Comparison of ENCODE assay signal across 3 cellular contexts in the genomic region with DNA sequence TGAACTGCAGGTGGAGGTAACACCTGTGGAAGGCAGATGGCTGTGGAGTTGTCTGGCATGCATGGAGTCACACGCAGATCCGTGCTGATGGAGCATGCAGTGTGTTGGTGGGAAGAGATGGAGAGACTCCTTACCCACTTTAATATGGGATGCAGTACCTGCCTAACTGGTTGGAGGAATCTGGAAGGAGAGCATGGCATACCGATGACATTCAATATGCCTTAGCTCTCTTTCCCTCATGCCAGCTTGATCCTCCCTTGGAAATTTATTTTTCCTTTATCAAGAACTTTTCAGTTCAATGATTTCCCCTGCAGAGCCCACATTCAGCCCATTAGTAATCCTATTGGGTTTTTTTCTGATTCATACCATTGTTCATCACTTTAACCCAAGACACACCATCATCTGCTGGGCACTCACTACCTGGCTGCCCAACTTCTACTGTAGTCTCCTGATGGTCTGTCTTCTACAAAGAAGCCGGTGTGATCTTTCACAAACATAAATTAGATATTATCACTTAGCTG.
TF ChIP-seq lines count a peak whose summit lies in the region.

No MANE protein-coding gene starts in this region.

TF ChIP-seq in A549, 52 proteins besides CTCF, POLR2A, EP300 and RAD21 (continued from another document):
- TF ChIP-seq FOSL2 (IDR thresholded peaks at IDR 0.05) (no peak), FOSL2 (CRISPR knock-in tag; IDR thresholded peaks at IDR 0.05) (no peak), ZSCAN20 (CRISPR knock-in tag; IDR thresholded peaks at IDR 0.05) (no peak)
- TF ChIP-seq, protein P1, sequence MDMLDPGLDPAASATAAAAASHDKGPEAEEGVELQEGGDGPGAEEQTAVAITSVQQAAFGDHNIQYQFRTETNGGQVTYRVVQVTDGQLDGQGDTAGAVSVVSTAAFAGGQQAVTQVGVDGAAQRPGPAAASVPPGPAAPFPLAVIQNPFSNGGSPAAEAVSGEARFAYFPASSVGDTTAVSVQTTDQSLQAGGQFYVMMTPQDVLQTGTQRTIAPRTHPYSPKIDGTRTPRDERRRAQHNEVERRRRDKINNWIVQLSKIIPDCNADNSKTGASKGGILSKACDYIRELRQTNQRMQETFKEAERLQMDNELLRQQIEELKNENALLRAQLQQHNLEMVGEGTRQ (IDR thresholded peaks at IDR 0.05) = no peak

TF ChIP-seq in IMR-90, 13 proteins besides CTCF, POLR2A, EP300 and RAD21 (continued from another document):
- TF ChIP-seq MXI1 (IDR thresholded peaks at IDR 0.05; ENCODE audit: borderline replicate concordance, low read depth, low read length) (no peak), CEBPB (IDR thresholded peaks at IDR 0.05; ENCODE audit: low read depth, low read length) (no peak)

TF ChIP-seq in WTC11, 78 proteins besides CTCF, POLR2A, EP300 and RAD21:
- TF ChIP-seq, protein P2, sequence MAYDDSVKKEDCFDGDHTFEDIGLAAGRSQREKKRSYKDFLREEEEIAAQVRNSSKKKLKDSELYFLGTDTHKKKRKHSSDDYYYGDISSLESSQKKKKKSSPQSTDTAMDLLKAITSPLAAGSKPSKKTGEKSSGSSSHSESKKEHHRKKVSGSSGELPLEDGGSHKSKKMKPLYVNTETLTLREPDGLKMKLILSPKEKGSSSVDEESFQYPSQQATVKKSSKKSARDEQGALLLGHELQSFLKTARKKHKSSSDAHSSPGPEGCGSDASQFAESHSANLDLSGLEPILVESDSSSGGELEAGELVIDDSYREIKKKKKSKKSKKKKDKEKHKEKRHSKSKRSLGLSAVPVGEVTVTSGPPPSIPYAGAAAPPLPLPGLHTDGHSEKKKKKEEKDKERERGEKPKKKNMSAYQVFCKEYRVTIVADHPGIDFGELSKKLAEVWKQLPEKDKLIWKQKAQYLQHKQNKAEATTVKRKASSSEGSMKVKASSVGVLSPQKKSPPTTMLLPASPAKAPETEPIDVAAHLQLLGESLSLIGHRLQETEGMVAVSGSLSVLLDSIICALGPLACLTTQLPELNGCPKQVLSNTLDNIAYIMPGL (CRISPR knock-in tag; IDR thresholded peaks at IDR 0.05) = no peak
- TF ChIP-seq ZNF396 (CRISPR knock-in tag; IDR thresholded peaks at IDR 0.05; ENCODE audit: borderline replicate concordance) = no peak
- TF ChIP-seq TEAD1 (CRISPR knock-in tag; IDR thresholded peaks at IDR 0.05) = no peak
- no peak for TF ChIP-seq ZNF416 (CRISPR knock-in tag; IDR thresholded peaks at IDR 0.05)
- TF ChIP-seq, protein P3, sequence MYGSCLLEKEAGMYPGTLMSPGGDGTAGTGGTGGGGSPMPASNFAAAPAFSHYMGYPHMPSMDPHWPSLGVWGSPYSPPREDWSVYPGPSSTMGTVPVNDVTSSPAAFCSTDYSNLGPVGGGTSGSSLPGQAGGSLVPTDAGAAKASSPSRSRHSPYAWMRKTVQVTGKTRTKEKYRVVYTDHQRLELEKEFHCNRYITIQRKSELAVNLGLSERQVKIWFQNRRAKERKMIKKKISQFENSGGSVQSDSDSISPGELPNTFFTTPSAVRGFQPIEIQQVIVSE (CRISPR knock-in tag; IDR thresholded peaks at IDR 0.05; ENCODE audit: borderline replicate concordance) = no peak
- no peak for TF ChIP-seq NFATC4 (CRISPR knock-in tag; IDR thresholded peaks at IDR 0.05)
- no peak for TF ChIP-seq ESRRA (CRISPR knock-in tag; IDR thresholded peaks at IDR 0.05; ENCODE audit: borderline replicate concordance)
- no peak for TF ChIP-seq NFYB (CRISPR knock-in tag; conservative IDR thresholded peaks at IDR 0.05; ENCODE audit: low read depth)
- TF ChIP-seq NR1H2 (CRISPR knock-in tag; IDR thresholded peaks at IDR 0.05) = no peak
- TF ChIP-seq, protein P4, sequence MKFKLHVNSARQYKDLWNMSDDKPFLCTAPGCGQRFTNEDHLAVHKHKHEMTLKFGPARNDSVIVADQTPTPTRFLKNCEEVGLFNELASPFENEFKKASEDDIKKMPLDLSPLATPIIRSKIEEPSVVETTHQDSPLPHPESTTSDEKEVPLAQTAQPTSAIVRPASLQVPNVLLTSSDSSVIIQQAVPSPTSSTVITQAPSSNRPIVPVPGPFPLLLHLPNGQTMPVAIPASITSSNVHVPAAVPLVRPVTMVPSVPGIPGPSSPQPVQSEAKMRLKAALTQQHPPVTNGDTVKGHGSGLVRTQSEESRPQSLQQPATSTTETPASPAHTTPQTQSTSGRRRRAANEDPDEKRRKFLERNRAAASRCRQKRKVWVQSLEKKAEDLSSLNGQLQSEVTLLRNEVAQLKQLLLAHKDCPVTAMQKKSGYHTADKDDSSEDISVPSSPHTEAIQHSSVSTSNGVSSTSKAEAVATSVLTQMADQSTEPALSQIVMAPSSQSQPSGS (CRISPR knock-in tag; IDR thresholded peaks at IDR 0.05; ENCODE audit: borderline replicate concordance, low read depth) = no peak
- no peak for TF ChIP-seq ZNF121 (CRISPR knock-in tag; IDR thresholded peaks at IDR 0.05)
- TF ChIP-seq CREB1 (CRISPR knock-in tag; IDR thresholded peaks at IDR 0.05) = no peak
- TF ChIP-seq ETV6 (CRISPR knock-in tag; IDR thresholded peaks at IDR 0.05) = no peak
